ENCODE assay signal across 8 cellular contexts in genomic region chr20:25076731-25077609, GRCh38. TPM values are rescaled to one million over a fixed set of nuclear protein-coding genes. Genes with fewer than 3 reads are reported as not detected.
DNase-seq lines count a peak whose midpoint lies in the region; ATAC-seq and TF ChIP-seq lines count a peak whose summit lies in the region.

No MANE protein-coding gene starts in this region.

- CTCF ChIA-PET in activated CD4-positive, alpha-beta T cell treated with anti-CD3 and anti-CD28 coated beads, Interleukin-2, amount 10 ng/mL, durations not matched to agents 7 days and 5 days (lab: Charles Lee): no interaction called here
- CTCF ChIA-PET in activated CD8-positive, alpha-beta T cell treated with anti-CD3 and anti-CD28 coated beads, Interleukin-2, amount 10 ng/mL, durations not matched to agents 7 days and 5 days (lab: Charles Lee): interaction anchor here (2.6 kb wide), 1 partner anchor 13 kb away, joined by 8 read pairs; no protein-coding TSS in a partner anchor

- intact Hi-C loops in activated T-helper 1 cell treated with anti-CD3 and anti-CD28 coated beads, Interleukin-12 subunit alpha, Interleukin-12 subunit beta, Interleukin-2, Interleukin-4 antibody, amounts not matched to agents 30 ng/mL and 10 ng/mL and 1 ng/mL, durations not matched to agents 14 hours and 24 hours and 36 hours (cut with micrococcal nuclease): no loop called here

- POLR2A ChIA-PET in activated CD4-positive, alpha-beta T cell treated with anti-CD3 and anti-CD28 coated beads, Interleukin-2, amount 10 ng/mL, durations not matched to agents 7 days and 5 days (lab: Charles Lee): no interaction called here
- POLR2A ChIA-PET in activated CD8-positive, alpha-beta T cell treated with anti-CD3 and anti-CD28 coated beads, Interleukin-2, amount 10 ng/mL, durations not matched to agents 7 days and 5 days (lab: Charles Lee): no interaction called here

- no peaks in the 10 kb centered on the region for H3K9me3 Mint-ChIP-seq in activated CD4-positive, alpha-beta T cell treated with anti-CD3 and anti-CD28 coated beads, Interleukin-2, amount 10 ng/mL, durations not matched to agents 7 days and 5 days
- no peaks in the 10 kb centered on the region for H3K9me3 Mint-ChIP-seq in activated CD8-positive, alpha-beta T cell treated with anti-CD3 and anti-CD28 coated beads, Interleukin-2, amount 10 ng/mL, durations not matched to agents 7 days and 5 days (ENCODE audit: insufficient read depth)
- H3K9me3 Mint-ChIP-seq in activated T-helper 1 cell treated with anti-CD3 and anti-CD28 coated beads, Interleukin-12 subunit alpha, Interleukin-12 subunit beta, Interleukin-2, Interleukin-4 antibody, amounts not matched to agents 30 ng/mL and 10 ng/mL and 1 ng/mL, durations not matched to agents 14 hours and 24 hours and 36 hours: no peaks in the 10 kb centered on the region

- H3K27me3 Mint-ChIP-seq in activated CD4-positive, alpha-beta T cell treated with anti-CD3 and anti-CD28 coated beads, Interleukin-2, amount 10 ng/mL, durations not matched to agents 7 days and 5 days: peaks cover 81% of the 10 kb centered on the region
- H3K27me3 Mint-ChIP-seq in activated CD8-positive, alpha-beta T cell treated with anti-CD3 and anti-CD28 coated beads, Interleukin-2, amount 10 ng/mL, durations not matched to agents 7 days and 5 days (ENCODE audit: low read depth): peaks cover 70% of the 10 kb centered on the region
- peaks cover 60% of the 10 kb centered on the region for H3K27me3 Mint-ChIP-seq in activated T-helper 1 cell treated with anti-CD3 and anti-CD28 coated beads, Interleukin-12 subunit alpha, Interleukin-12 subunit beta, Interleukin-2, Interleukin-4 antibody, amounts not matched to agents 30 ng/mL and 10 ng/mL and 1 ng/mL, durations not matched to agents 14 hours and 24 hours and 36 hours (ENCODE audit: insufficient read depth)

- peaks cover 5% of the 10 kb centered on the region for H3K27me3 ChIP-seq in thoracic aorta (replicated peaks; ENCODE audit: insufficient read depth)

- H3K27ac ChIP-seq in thoracic aorta: no peak overlapping the region

- H3K4me3 Mint-ChIP-seq in activated CD4-positive, alpha-beta T cell treated with anti-CD3 and anti-CD28 coated beads, Interleukin-2, amount 10 ng/mL, durations not matched to agents 7 days and 5 days: no peak overlapping the region
- H3K4me3 Mint-ChIP-seq in activated CD8-positive, alpha-beta T cell treated with anti-CD3 and anti-CD28 coated beads, Interleukin-2, amount 10 ng/mL, durations not matched to agents 7 days and 5 days: no peak overlapping the region
- no peak overlapping the region for H3K4me3 Mint-ChIP-seq in activated T-helper 1 cell treated with anti-CD3 and anti-CD28 coated beads, Interleukin-12 subunit alpha, Interleukin-12 subunit beta, Interleukin-2, Interleukin-4 antibody, amounts not matched to agents 30 ng/mL and 10 ng/mL and 1 ng/mL, durations not matched to agents 14 hours and 24 hours and 36 hours

- H3K9me3 ChIP-seq in iPS-18c (ENCODE audit: control insufficient read depth, insufficient read depth, low read length) (no peaks in the 10 kb centered on the region), thoracic aorta (no peaks in the 10 kb centered on the region)

- H3K4me3 ChIP-seq in iPS-18c (ENCODE audit: insufficient read depth, low read depth, low read length) (peak overlapping the region; percentile 30), thoracic aorta (peak overlapping the region; percentile 59)

- no peaks in the 10 kb centered on the region for H3K36me3 ChIP-seq in thoracic aorta

- H3K4me1 ChIP-seq in thoracic aorta (ENCODE audit: control insufficient read depth in 1 of 2, low read depth in 2 of 2): peaks cover 7 to 24% of the 10 kb centered on the region in 2 donors

- H3K27ac Mint-ChIP-seq in activated CD4-positive, alpha-beta T cell treated with anti-CD3 and anti-CD28 coated beads, Interleukin-2, amount 10 ng/mL, durations not matched to agents 7 days and 5 days: no peak overlapping the region
- H3K27ac Mint-ChIP-seq in activated CD8-positive, alpha-beta T cell treated with anti-CD3 and anti-CD28 coated beads, Interleukin-2, amount 10 ng/mL, durations not matched to agents 7 days and 5 days: no peak overlapping the region
- H3K27ac Mint-ChIP-seq in activated T-helper 1 cell treated with anti-CD3 and anti-CD28 coated beads, Interleukin-12 subunit alpha, Interleukin-12 subunit beta, Interleukin-2, Interleukin-4 antibody, amounts not matched to agents 30 ng/mL and 10 ng/mL and 1 ng/mL, durations not matched to agents 14 hours and 24 hours and 36 hours: no peak overlapping the region

- no peak for TF ChIP-seq CTCF in thoracic aorta (IDR thresholded peaks at IDR 0.05)

- no peak for ATAC-seq in activated CD8-positive, alpha-beta T cell treated with anti-CD3 and anti-CD28 coated beads, Interleukin-2, amount 10 ng/mL, durations not matched to agents 7 days and 5 days
- no peak for ATAC-seq in thoracic aorta (ENCODE audit: insufficient number of reproducible peaks, low FRiP score, low read depth)

- H3K36me3 Mint-ChIP-seq in activated CD4-positive, alpha-beta T cell treated with anti-CD3 and anti-CD28 coated beads, Interleukin-2, amount 10 ng/mL, durations not matched to agents 7 days and 5 days (ENCODE audit: low read depth): no peaks in the 10 kb centered on the region
- H3K36me3 Mint-ChIP-seq in activated CD8-positive, alpha-beta T cell treated with anti-CD3 and anti-CD28 coated beads, Interleukin-2, amount 10 ng/mL, durations not matched to agents 7 days and 5 days (ENCODE audit: low read depth): peaks cover 4% of the 10 kb centered on the region
- H3K36me3 Mint-ChIP-seq in activated T-helper 1 cell treated with anti-CD3 and anti-CD28 coated beads, Interleukin-12 subunit alpha, Interleukin-12 subunit beta, Interleukin-2, Interleukin-4 antibody, amounts not matched to agents 30 ng/mL and 10 ng/mL and 1 ng/mL, durations not matched to agents 14 hours and 24 hours and 36 hours (ENCODE audit: low read depth): peaks cover 1% of the 10 kb centered on the region

- peak; percentile 17 for DNase-seq in activated CD4-positive, alpha-beta T cell treated with anti-CD3 and anti-CD28 coated beads, Interleukin-2, amount 10 ng/mL, durations not matched to agents 7 days and 5 days
- no peak for DNase-seq in activated CD4-positive, alpha-beta T cell treated with anti-CD3 and anti-CD28 coated beads for 1 hour
- DNase-seq in NCI-H1694 treated with DMSO at 0.1 percent for 48 hours (lab: John Stamatoyannopoulos, UW): peak; percentile 88
- peak; percentile 28 for DNase-seq in activated CD8-positive, alpha-beta T cell treated with anti-CD3 and anti-CD28 coated beads, Interleukin-2, amount 10 ng/mL, durations not matched to agents 7 days and 5 days
- no peak for DNase-seq in thoracic aorta (ENCODE audit: low spot score)
- no peak for DNase-seq in NCI-H187 (lab: John Stamatoyannopoulos, UW)
- no peak for DNase-seq in activated T-helper 1 cell treated with anti-CD3 and anti-CD28 coated beads, Interleukin-12 subunit alpha, Interleukin-12 subunit beta, Interleukin-2, Interleukin-4 antibody, amounts not matched to agents 30 ng/mL and 10 ng/mL and 1 ng/mL, durations not matched to agents 14 hours and 24 hours and 36 hours (ENCODE audit: low spot score)

- H3K4me1 Mint-ChIP-seq in activated CD4-positive, alpha-beta T cell treated with anti-CD3 and anti-CD28 coated beads, Interleukin-2, amount 10 ng/mL, durations not matched to agents 7 days and 5 days: peaks cover 5% of the 10 kb centered on the region
- H3K4me1 Mint-ChIP-seq in activated CD8-positive, alpha-beta T cell treated with anti-CD3 and anti-CD28 coated beads, Interleukin-2, amount 10 ng/mL, durations not matched to agents 7 days and 5 days (ENCODE audit: low read depth): peaks cover 7% of the 10 kb centered on the region
- H3K4me1 Mint-ChIP-seq in activated T-helper 1 cell treated with anti-CD3 and anti-CD28 coated beads, Interleukin-12 subunit alpha, Interleukin-12 subunit beta, Interleukin-2, Interleukin-4 antibody, amounts not matched to agents 30 ng/mL and 10 ng/mL and 1 ng/mL, durations not matched to agents 14 hours and 24 hours and 36 hours (ENCODE audit: low read depth): no peaks in the 10 kb centered on the region

RNA-seq across cellular contexts. Expression of gene VSX1, which starts 5.0 kb away (rescaled TPM):
- total RNA-seq in activated CD4-positive, alpha-beta T cell treated with anti-CD3 and anti-CD28 coated beads, Interleukin-2, amount 10 ng/mL, durations not matched to agents 7 days and 5 days: not detected
- not detected for total RNA-seq in activated CD8-positive, alpha-beta T cell treated with anti-CD3 and anti-CD28 coated beads, Interleukin-2, amount 10 ng/mL, durations not matched to agents 7 days and 5 days
- total RNA-seq in thoracic aorta: not detected
- total RNA-seq in activated T-helper 1 cell treated with anti-CD3 and anti-CD28 coated beads, Interleukin-12 subunit alpha, Interleukin-12 subunit beta, Interleukin-2, Interleukin-4 antibody, amounts not matched to agents 30 ng/mL and 10 ng/mL and 1 ng/mL, durations not matched to agents 14 hours and 24 hours and 36 hours: not detected in 2 replicates

RNA-seq across cellular contexts. Expression of gene ACSS1, which starts 19.0 kb away (rescaled TPM):
- 10 to 100 TPM; 41.1 to 54.1 TPM for total RNA-seq in activated CD4-positive, alpha-beta T cell treated with anti-CD3 and anti-CD28 coated beads, Interleukin-2, amount 10 ng/mL, durations not matched to agents 7 days and 5 days
- 10 to 100 TPM; 40.9 to 42.5 TPM for total RNA-seq in activated CD8-positive, alpha-beta T cell treated with anti-CD3 and anti-CD28 coated beads, Interleukin-2, amount 10 ng/mL, durations not matched to agents 7 days and 5 days
- total RNA-seq in thoracic aorta: 10 to 100 TPM; 26.0 to 31.7 TPM
- total RNA-seq in activated T-helper 1 cell treated with anti-CD3 and anti-CD28 coated beads, Interleukin-12 subunit alpha, Interleukin-12 subunit beta, Interleukin-2, Interleukin-4 antibody, amounts not matched to agents 30 ng/mL and 10 ng/mL and 1 ng/mL, durations not matched to agents 14 hours and 24 hours and 36 hours: 11.7 and 12.7 TPM in 2 replicates

Comparison
In these comparisons a context has a peak if more than half of its experiments do, and no peak if none do; other contexts are left out.
1. DNase-seq: peak in activated CD4-positive, alpha-beta T cell treated with anti-CD3 and anti-CD28 coated beads, Interleukin-2, amount 10 ng/mL, durations not matched to agents 7 days and 5 days (single experiment), NCI-H1694 treated with DMSO at 0.1 percent for 48 hours (single experiment) and activated CD8-positive, alpha-beta T cell treated with anti-CD3 and anti-CD28 coated beads, Interleukin-2, amount 10 ng/mL, durations not matched to agents 7 days and 5 days (single experiment); none in activated CD4-positive, alpha-beta T cell treated with anti-CD3 and anti-CD28 coated beads for 1 hour (single experiment), thoracic aorta (single experiment), NCI-H187 (0 of 2) and activated T-helper 1 cell treated with anti-CD3 and anti-CD28 coated beads, Interleukin-12 subunit alpha, Interleukin-12 subunit beta, Interleukin-2, Interleukin-4 antibody, amounts not matched to agents 30 ng/mL and 10 ng/mL and 1 ng/mL, durations not matched to agents 14 hours and 24 hours and 36 hours (single experiment).